Comparison of ENCODE assay signal across 1 cellular context in the genomic region with DNA sequence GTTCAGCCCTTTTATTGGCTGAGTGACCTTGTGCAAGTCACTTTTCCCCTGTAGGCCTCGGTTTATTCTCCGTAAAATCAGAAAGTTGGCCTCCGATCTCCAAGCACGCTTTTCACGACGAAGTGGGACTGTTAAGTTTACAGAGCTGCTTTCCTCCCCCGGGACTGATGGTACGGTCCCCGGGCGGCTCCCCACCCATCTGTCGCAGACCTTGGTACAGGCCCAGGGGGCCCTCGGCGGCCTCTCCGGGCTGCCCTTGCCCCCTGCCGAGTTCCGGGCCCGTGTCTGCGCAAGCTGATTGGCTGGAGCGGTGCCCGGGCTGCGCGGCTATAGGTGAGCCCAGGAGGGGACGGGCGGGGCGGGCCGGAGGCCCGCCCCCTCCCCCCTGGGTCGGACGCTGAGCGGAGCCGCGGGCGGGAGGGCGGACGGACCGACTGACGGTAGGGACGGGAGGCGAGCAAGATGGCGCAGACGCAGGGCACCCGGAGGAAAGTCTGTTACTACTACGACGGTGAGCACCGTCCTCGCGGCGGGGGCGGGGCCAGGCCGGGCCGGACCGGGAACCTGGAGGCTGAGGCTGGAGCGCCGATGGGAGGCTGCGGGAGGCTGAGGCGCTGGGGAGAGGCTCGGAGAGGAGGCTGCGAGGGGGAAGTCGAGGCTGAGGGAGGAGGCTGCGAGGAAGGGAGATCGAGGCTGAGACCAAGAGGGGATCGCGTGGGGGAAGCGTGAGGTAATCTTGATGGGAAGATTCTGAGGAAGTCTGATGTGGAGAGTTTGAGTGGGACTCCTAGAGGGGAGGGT.
A peak's percentile ranks its signal among the peaks of the same experiment; 100 is the strongest.
TF ChIP-seq lines count a peak whose summit lies in the region.

A gene (plus strand): TSS at position 376 of the 801 bp plus-strand sequence. CDS start 87 bp downstream, at position 463.

TF ChIP-seq in HepG2, 621 proteins besides CTCF, POLR2A, EP300 and RAD21 (continued from another document and continues in another):
- TF ChIP-seq WIZ (CRISPR knock-in tag; IDR thresholded peaks at IDR 0.05) (peak; percentile 66; the same call in 1 of the 2 replicates), ZSCAN22 (CRISPR knock-in tag; IDR thresholded peaks at IDR 0.05) (no peak), CENPX (CRISPR knock-in tag; IDR thresholded peaks at IDR 0.05) (no peak), ONECUT2 (CRISPR knock-in tag; IDR thresholded peaks at IDR 0.05) (no peak), TSC22D2 (CRISPR knock-in tag; IDR thresholded peaks at IDR 0.05; ENCODE audit: borderline replicate concordance) (no peak), HDAC6 (IDR thresholded peaks at IDR 0.05; ENCODE audit: low read depth, low read length) (no peak), ZBTB8A (CRISPR knock-in tag; IDR thresholded peaks at IDR 0.05; ENCODE audit: borderline replicate concordance, low read depth) (no peak), ZKSCAN5 (CRISPR knock-in tag; IDR thresholded peaks at IDR 0.05) (no peak), MED13 (CRISPR knock-in tag; IDR thresholded peaks at IDR 0.05) (peak; percentile 65; the same call in 1 of the 2 replicates), SP5 (CRISPR knock-in tag; IDR thresholded peaks at IDR 0.05; ENCODE audit: borderline replicate concordance, low read depth) (peak; percentile 35; the same call in 1 of the 2 replicates), ZFP90 (CRISPR knock-in tag; IDR thresholded peaks at IDR 0.05; ENCODE audit: borderline replicate concordance) (no peak; the same call in 1 of the 2 replicates), ZFP37 (CRISPR knock-in tag; IDR thresholded peaks at IDR 0.05; ENCODE audit: borderline replicate concordance) (no peak), ZNF326 (CRISPR knock-in tag; IDR thresholded peaks at IDR 0.05; ENCODE audit: borderline replicate concordance) (no peak), TRIM24 (CRISPR knock-in tag; IDR thresholded peaks at IDR 0.05) (no peak), SKI (IDR thresholded peaks at IDR 0.05; ENCODE audit: partially characterized antibody) (peak; percentile 8), TP53 (CRISPR knock-in tag; conservative IDR thresholded peaks at IDR 0.05) (no peak), TOE1 (CRISPR knock-in tag; IDR thresholded peaks at IDR 0.05) (no peak), MYC (CRISPR knock-in tag; IDR thresholded peaks at IDR 0.05; ENCODE audit: borderline replicate concordance) (peak; percentile 63), ZNF235 (CRISPR knock-in tag; IDR thresholded peaks at IDR 0.05; ENCODE audit: borderline replicate concordance) (no peak), SOX13 (IDR thresholded peaks at IDR 0.05) (no peak), SOX13 (CRISPR knock-in tag; conservative IDR thresholded peaks at IDR 0.05 in 1 of 2, IDR thresholded peaks at IDR 0.05 in 1 of 2) (no peak; a peak in 1 of 4 replicates), MXD4 (CRISPR knock-in tag; IDR thresholded peaks at IDR 0.05) (peak; percentile 38), YY1 (IDR thresholded peaks at IDR 0.05; ENCODE audit: insufficient read depth, insufficient replicate concordance, low read depth, low read length) (peak; percentile 92), ZFP41 (CRISPR knock-in tag; IDR thresholded peaks at IDR 0.05; ENCODE audit: borderline replicate concordance) (no peak), ZNF607 (CRISPR knock-in tag; IDR thresholded peaks at IDR 0.05; ENCODE audit: borderline replicate concordance) (no peak), KAT8 (CRISPR knock-in tag; IDR thresholded peaks at IDR 0.05) (peak; percentile 79), ZNF24 (IDR thresholded peaks at IDR 0.05) (no peak), ZSCAN30 (CRISPR knock-in tag; IDR thresholded peaks at IDR 0.05) (no peak), MATR3 (CRISPR knock-in tag; IDR thresholded peaks at IDR 0.05) (no peak), NPAS2 (CRISPR knock-in tag; IDR thresholded peaks at IDR 0.05; ENCODE audit: borderline replicate concordance) (no peak), ZNF773 (CRISPR knock-in tag; IDR thresholded peaks at IDR 0.05; ENCODE audit: borderline replicate concordance) (no peak; the same call in 1 of the 2 replicates), FIP1L1 (IDR thresholded peaks at IDR 0.05; ENCODE audit: borderline replicate concordance, insufficient read depth, low read depth, low read length) (no peak), ZNF382 (CRISPR knock-in tag; IDR thresholded peaks at IDR 0.05; ENCODE audit: borderline replicate concordance) (no peak), FOXM1 (CRISPR knock-in tag; IDR thresholded peaks at IDR 0.05) (no peak), FOXK2 (IDR thresholded peaks at IDR 0.05) (peak; percentile 76), ZFY (CRISPR knock-in tag; IDR thresholded peaks at IDR 0.05) (peak; percentile 64; the same call in 1 of the 2 replicates), TCF7 (IDR thresholded peaks at IDR 0.05; ENCODE audit: low read depth) (no peak), MEIS1 (CRISPR knock-in tag; IDR thresholded peaks at IDR 0.05; ENCODE audit: borderline replicate concordance) (no peak), SMARCE1 (IDR thresholded peaks at IDR 0.05; ENCODE audit: borderline replicate concordance) (no peak)
- TF ChIP-seq, protein P1, sequence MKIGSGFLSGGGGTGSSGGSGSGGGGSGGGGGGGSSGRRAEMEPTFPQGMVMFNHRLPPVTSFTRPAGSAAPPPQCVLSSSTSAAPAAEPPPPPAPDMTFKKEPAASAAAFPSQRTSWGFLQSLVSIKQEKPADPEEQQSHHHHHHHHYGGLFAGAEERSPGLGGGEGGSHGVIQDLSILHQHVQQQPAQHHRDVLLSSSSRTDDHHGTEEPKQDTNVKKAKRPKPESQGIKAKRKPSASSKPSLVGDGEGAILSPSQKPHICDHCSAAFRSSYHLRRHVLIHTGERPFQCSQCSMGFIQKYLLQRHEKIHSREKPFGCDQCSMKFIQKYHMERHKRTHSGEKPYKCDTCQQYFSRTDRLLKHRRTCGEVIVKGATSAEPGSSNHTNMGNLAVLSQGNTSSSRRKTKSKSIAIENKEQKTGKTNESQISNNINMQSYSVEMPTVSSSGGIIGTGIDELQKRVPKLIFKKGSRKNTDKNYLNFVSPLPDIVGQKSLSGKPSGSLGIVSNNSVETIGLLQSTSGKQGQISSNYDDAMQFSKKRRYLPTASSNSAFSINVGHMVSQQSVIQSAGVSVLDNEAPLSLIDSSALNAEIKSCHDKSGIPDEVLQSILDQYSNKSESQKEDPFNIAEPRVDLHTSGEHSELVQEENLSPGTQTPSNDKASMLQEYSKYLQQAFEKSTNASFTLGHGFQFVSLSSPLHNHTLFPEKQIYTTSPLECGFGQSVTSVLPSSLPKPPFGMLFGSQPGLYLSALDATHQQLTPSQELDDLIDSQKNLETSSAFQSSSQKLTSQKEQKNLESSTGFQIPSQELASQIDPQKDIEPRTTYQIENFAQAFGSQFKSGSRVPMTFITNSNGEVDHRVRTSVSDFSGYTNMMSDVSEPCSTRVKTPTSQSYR (CRISPR knock-in tag; IDR thresholded peaks at IDR 0.05; ENCODE audit: borderline replicate concordance) = peak; percentile 60; the same call in 1 of the 2 replicates
- TF ChIP-seq, protein P2, sequence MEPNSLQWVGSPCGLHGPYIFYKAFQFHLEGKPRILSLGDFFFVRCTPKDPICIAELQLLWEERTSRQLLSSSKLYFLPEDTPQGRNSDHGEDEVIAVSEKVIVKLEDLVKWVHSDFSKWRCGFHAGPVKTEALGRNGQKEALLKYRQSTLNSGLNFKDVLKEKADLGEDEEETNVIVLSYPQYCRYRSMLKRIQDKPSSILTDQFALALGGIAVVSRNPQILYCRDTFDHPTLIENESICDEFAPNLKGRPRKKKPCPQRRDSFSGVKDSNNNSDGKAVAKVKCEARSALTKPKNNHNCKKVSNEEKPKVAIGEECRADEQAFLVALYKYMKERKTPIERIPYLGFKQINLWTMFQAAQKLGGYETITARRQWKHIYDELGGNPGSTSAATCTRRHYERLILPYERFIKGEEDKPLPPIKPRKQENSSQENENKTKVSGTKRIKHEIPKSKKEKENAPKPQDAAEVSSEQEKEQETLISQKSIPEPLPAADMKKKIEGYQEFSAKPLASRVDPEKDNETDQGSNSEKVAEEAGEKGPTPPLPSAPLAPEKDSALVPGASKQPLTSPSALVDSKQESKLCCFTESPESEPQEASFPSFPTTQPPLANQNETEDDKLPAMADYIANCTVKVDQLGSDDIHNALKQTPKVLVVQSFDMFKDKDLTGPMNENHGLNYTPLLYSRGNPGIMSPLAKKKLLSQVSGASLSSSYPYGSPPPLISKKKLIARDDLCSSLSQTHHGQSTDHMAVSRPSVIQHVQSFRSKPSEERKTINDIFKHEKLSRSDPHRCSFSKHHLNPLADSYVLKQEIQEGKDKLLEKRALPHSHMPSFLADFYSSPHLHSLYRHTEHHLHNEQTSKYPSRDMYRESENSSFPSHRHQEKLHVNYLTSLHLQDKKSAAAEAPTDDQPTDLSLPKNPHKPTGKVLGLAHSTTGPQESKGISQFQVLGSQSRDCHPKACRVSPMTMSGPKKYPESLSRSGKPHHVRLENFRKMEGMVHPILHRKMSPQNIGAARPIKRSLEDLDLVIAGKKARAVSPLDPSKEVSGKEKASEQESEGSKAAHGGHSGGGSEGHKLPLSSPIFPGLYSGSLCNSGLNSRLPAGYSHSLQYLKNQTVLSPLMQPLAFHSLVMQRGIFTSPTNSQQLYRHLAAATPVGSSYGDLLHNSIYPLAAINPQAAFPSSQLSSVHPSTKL (CRISPR knock-in tag; IDR thresholded peaks at IDR 0.05) = peak; percentile 30; the same call in 1 of the 2 replicates
- TF ChIP-seq, protein P3, sequence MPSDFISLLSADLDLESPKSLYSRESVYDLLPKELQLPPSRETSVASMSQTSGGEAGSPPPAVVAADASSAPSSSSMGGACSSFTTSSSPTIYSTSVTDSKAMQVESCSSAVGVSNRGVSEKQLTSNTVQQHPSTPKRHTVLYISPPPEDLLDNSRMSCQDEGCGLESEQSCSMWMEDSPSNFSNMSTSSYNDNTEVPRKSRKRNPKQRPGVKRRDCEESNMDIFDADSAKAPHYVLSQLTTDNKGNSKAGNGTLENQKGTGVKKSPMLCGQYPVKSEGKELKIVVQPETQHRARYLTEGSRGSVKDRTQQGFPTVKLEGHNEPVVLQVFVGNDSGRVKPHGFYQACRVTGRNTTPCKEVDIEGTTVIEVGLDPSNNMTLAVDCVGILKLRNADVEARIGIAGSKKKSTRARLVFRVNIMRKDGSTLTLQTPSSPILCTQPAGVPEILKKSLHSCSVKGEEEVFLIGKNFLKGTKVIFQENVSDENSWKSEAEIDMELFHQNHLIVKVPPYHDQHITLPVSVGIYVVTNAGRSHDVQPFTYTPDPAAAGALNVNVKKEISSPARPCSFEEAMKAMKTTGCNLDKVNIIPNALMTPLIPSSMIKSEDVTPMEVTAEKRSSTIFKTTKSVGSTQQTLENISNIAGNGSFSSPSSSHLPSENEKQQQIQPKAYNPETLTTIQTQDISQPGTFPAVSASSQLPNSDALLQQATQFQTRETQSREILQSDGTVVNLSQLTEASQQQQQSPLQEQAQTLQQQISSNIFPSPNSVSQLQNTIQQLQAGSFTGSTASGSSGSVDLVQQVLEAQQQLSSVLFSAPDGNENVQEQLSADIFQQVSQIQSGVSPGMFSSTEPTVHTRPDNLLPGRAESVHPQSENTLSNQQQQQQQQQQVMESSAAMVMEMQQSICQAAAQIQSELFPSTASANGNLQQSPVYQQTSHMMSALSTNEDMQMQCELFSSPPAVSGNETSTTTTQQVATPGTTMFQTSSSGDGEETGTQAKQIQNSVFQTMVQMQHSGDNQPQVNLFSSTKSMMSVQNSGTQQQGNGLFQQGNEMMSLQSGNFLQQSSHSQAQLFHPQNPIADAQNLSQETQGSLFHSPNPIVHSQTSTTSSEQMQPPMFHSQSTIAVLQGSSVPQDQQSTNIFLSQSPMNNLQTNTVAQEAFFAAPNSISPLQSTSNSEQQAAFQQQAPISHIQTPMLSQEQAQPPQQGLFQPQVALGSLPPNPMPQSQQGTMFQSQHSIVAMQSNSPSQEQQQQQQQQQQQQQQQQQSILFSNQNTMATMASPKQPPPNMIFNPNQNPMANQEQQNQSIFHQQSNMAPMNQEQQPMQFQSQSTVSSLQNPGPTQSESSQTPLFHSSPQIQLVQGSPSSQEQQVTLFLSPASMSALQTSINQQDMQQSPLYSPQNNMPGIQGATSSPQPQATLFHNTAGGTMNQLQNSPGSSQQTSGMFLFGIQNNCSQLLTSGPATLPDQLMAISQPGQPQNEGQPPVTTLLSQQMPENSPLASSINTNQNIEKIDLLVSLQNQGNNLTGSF (CRISPR knock-in tag; IDR thresholded peaks at IDR 0.05) = no peak
- TF ChIP-seq, protein P4, sequence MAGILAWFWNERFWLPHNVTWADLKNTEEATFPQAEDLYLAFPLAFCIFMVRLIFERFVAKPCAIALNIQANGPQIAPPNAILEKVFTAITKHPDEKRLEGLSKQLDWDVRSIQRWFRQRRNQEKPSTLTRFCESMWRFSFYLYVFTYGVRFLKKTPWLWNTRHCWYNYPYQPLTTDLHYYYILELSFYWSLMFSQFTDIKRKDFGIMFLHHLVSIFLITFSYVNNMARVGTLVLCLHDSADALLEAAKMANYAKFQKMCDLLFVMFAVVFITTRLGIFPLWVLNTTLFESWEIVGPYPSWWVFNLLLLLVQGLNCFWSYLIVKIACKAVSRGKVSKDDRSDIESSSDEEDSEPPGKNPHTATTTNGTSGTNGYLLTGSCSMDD (CRISPR knock-in tag; IDR thresholded peaks at IDR 0.05) = no peak
- TF ChIP-seq, protein P5, sequence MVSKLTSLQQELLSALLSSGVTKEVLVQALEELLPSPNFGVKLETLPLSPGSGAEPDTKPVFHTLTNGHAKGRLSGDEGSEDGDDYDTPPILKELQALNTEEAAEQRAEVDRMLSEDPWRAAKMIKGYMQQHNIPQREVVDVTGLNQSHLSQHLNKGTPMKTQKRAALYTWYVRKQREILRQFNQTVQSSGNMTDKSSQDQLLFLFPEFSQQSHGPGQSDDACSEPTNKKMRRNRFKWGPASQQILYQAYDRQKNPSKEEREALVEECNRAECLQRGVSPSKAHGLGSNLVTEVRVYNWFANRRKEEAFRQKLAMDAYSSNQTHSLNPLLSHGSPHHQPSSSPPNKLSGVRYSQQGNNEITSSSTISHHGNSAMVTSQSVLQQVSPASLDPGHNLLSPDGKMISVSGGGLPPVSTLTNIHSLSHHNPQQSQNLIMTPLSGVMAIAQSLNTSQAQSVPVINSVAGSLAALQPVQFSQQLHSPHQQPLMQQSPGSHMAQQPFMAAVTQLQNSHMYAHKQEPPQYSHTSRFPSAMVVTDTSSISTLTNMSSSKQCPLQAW (CRISPR knock-in tag; IDR thresholded peaks at IDR 0.05) = 0 out of 2 replicates have a peak, but pooled peaks have one; percentile 56
- TF ChIP-seq, protein P6, sequence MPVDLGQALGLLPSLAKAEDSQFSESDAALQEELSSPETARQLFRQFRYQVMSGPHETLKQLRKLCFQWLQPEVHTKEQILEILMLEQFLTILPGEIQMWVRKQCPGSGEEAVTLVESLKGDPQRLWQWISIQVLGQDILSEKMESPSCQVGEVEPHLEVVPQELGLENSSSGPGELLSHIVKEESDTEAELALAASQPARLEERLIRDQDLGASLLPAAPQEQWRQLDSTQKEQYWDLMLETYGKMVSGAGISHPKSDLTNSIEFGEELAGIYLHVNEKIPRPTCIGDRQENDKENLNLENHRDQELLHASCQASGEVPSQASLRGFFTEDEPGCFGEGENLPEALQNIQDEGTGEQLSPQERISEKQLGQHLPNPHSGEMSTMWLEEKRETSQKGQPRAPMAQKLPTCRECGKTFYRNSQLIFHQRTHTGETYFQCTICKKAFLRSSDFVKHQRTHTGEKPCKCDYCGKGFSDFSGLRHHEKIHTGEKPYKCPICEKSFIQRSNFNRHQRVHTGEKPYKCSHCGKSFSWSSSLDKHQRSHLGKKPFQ (CRISPR knock-in tag; IDR thresholded peaks at IDR 0.05; ENCODE audit: insufficient replicate concordance) = peak; percentile 6
- TF ChIP-seq, protein P7, sequence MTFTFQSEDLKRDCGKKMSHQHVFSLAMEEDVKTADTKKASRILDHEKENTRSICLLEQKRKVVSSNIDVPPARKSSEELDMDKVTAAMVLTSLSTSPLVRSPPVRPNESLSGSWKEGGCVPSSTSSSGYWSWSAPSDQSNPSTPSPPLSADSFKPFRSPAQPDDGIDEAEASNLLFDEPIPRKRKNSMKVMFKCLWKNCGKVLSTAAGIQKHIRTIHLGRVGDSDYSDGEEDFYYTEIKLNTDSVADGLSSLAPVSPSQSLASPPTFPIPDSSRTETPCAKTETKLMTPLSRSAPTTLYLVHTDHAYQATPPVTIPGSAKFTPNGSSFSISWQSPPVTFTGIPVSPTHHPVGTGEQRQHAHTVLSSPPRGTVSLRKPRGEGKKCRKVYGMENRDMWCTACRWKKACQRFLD (CRISPR knock-in tag; IDR thresholded peaks at IDR 0.05; ENCODE audit: borderline replicate concordance) = no peak
